25 cellular contexts compared by ENCODE assay signal in genomic region chr18:71131918-71132317, GRCh38.
"Had no signal": no experiment of that assay in that cellular context is flagged by ENCODE, and none has a peak within 500 bp of the region (broad histone marks: within the 10 kb centered on the region; RNA-seq: fewer than 3 reads in every experiment).

No MANE protein-coding gene starts in this region.

- H3K27ac ChIP-seq: neural progenitor cell, ovary, parathyroid adenoma, psoas muscle, right lobe of liver, sigmoid colon, stomach, thoracic aorta, thyroid gland, tibial nerve, upper lobe of left lung, uterus had no signal

- H3K36me3 ChIP-seq: neural progenitor cell, ovary, right lobe of liver, sigmoid colon, stomach, thoracic aorta, thyroid gland, tibial nerve, upper lobe of left lung, uterus had no signal

- H2AFZ ChIP-seq: neural progenitor cell, parathyroid adenoma had no signal

- ATAC-seq: natural killer cell; psoas muscle; right cardiac atrium; right lobe of liver; stimulated activated effector memory CD8-positive, alpha-beta T cell treated with anti-CD3 and anti-CD28 coated beads, Interleukin-12 subunit alpha, Interleukin-12 subunit beta, amount 100 ng/mL, for 72 hours; stimulated activated naive B cell treated with anti-CD40 and anti-IgM and Interleukin-4, amounts not matched to agents 10 μg/mL and 1 μg/mL and 100 μg/mL, for 72 hours had no signal

- H3K79me2 ChIP-seq: parathyroid adenoma had no signal

- H3K9me3 ChIP-seq: ovary, psoas muscle, right lobe of liver, thoracic aorta, thyroid gland, tibial nerve, upper lobe of left lung, uterus had no signal

- DNase-seq: natural killer cell; occipital lobe; ovary; posterior cingulate gyrus; psoas muscle; right cardiac atrium; right lobe of liver; sigmoid colon; small intestine; stimulated activated CD4-positive, alpha-beta T cell treated with anti-CD3 and anti-CD28 coated beads, Interleukin-15, amount 100 ng/mL, for 24 hours; stimulated activated CD4-positive, alpha-beta T cell treated with anti-CD3 and anti-CD28 coated beads, Interleukin-2, amount 100 ng/mL, for 24 hours; stimulated activated CD4-positive, alpha-beta T cell treated with anti-CD3 and anti-CD28 coated beads, Interleukin-2, amount 100 ng/mL, for 48 hours; stimulated activated CD4-positive, alpha-beta T cell treated with anti-CD3 and anti-CD28 coated beads, Interleukin-4, amount 100 ng/mL, for 24 hours; stimulated activated naive B cell treated with anti-CD40 and anti-IgM and Interleukin-4, amounts not matched to agents 10 μg/mL and 1 μg/mL and 100 μg/mL, for 72 hours; stimulated activated naive CD4-positive, alpha-beta T cell treated with Interleukin-2 at 50 U/mL for 16 hours; stomach; thyroid gland; trophoblast cell; uterus had no signal

- FAIRE-seq: small intestine had no signal

- H3K4me2 ChIP-seq: neural progenitor cell had no signal

- H3K4me3 ChIP-seq: neural progenitor cell, ovary, psoas muscle, right lobe of liver, sigmoid colon, stomach, thoracic aorta, thyroid gland, tibial nerve, upper lobe of left lung, uterus had no signal

- H3K9ac ChIP-seq: neural progenitor cell, parathyroid adenoma had no signal

- H3K4me1 ChIP-seq: neural progenitor cell, parathyroid adenoma, psoas muscle, right lobe of liver, sigmoid colon, stomach, upper lobe of left lung, uterus had no signal

- H3K27me3 ChIP-seq: neural progenitor cell, ovary, right lobe of liver, sigmoid colon, stomach, thyroid gland, tibial nerve, upper lobe of left lung, uterus had no signal
